20 cellular contexts compared by ENCODE assay signal in the genomic region with DNA sequence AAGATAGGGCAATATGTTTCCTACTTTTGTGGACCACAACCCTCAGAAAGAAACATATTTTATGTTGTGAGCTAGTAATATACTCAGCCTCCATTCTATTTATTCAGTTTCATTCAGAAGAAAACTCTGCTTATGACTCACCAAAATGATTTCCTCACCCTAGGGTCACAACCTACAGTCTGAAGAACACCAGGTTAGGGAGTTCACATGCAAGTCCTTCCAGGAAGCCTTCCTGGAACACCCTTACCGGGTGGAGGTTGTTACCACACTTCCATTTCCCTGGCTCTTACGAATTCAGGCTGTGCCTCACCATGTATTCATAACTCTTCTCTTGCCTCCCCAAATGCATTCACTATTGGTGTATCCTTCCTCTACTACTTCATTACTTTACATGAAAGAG.
A peak's percentile ranks its signal among the peaks of the same experiment; 100 is the strongest.
DNase-seq lines count a peak whose midpoint lies in the region; ATAC-seq, FAIRE-seq and TF ChIP-seq lines count a peak whose summit lies in the region.
"Had no signal": no experiment of that assay in that cellular context is flagged by ENCODE, and none has a peak within 500 bp of the region (broad histone marks: within the 10 kb centered on the region; RNA-seq: fewer than 3 reads in every experiment).

No MANE protein-coding gene starts in this region.

- DNase-seq in DMS53 (lab: John Stamatoyannopoulos, UW) (peak; percentile 0), DMS53 treated with DMSO at 0.1 percent for 48 hours (lab: John Stamatoyannopoulos, UW; ENCODE audit: unreplicated experiment) (no peak), endothelial cell of umbilical vein (ENCODE audit: low read depth, low spot score) (peak; percentile 74), kidney tubule cell (ENCODE audit: low spot score) (peak; percentile 66), small intestine (peak; percentile 26), NCI-H2081 (lab: John Stamatoyannopoulos, UW) (no peak)
- DNase-seq in CD8-positive, alpha-beta T cell, result no peak
- no peak for DNase-seq in NK-92 treated with Interleukin-12 subunit alpha and Interleukin-12 subunit beta, amount 100 ng/mL, for 24 hours (lab: John Stamatoyannopoulos, UW)
- DNase-seq: activated CD4-positive, alpha-beta T cell treated with anti-CD3 and anti-CD28 coated beads for 36 hours; activated T-cell treated with anti-CD3 and anti-CD28 coated beads, Interleukin-2, amount 50 U/mL, for 24 hours; naive thymus-derived CD4-positive, alpha-beta T cell; NCI-H2029 treated with DMSO at 0.1 percent for 48 hours; NCI-H69; stimulated activated CD4-positive, alpha-beta T cell treated with anti-CD3 and anti-CD28 coated beads, Interleukin-2, amount 100 ng/mL, for 48 hours; T-helper 2 cell had no signal

- H3K4me3 ChIP-seq in endothelial cell of umbilical vein (replicated peaks in 1 of 3; ENCODE audit: insufficient read depth in 1 of 3, low read depth in 1 of 3, low read length in 3 of 3), result no peak overlapping the region
- no peak overlapping the region for H3K4me3 ChIP-seq in small intestine (ENCODE audit: low read depth in 1 of 2, low read length in 2 of 2)
- H3K4me3 ChIP-seq in CD8-positive, alpha-beta T cell (ENCODE audit: low read depth, low read length), result no peak overlapping the region
- H3K4me3 ChIP-seq: prostate gland had no signal

- POLR2A ChIA-PET in endothelial cell of umbilical vein (lab: Charles Lee), result no interaction called here
- POLR2A ChIA-PET in CD8-positive, alpha-beta T cell (lab: Charles Lee), result no interaction called here

- peak overlapping the region; percentile 18 for H3K4me2 ChIP-seq in endothelial cell of umbilical vein (ENCODE audit: insufficient read depth, low read length)

- no peaks in the 10 kb centered on the region for H3K4me1 Mint-ChIP-seq in CD8-positive, alpha-beta T cell (ENCODE audit: low read depth)
- H3K4me1 Mint-ChIP-seq: activated CD4-positive, alpha-beta T cell treated with anti-CD3 and anti-CD28 coated beads for 36 hours; CD14-positive monocyte; naive thymus-derived CD4-positive, alpha-beta T cell had no signal

- no peak for ATAC-seq in CD8-positive, alpha-beta T cell
- ATAC-seq: activated CD4-positive, alpha-beta T cell treated with anti-CD3 and anti-CD28 coated beads for 36 hours; naive thymus-derived CD4-positive, alpha-beta T cell had no signal

- no peak overlapping the region for H2AFZ ChIP-seq in endothelial cell of umbilical vein (ENCODE audit: low read depth, low read length)

- no peak overlapping the region for H3K4me3 Mint-ChIP-seq in CD8-positive, alpha-beta T cell
- H3K4me3 Mint-ChIP-seq: activated CD4-positive, alpha-beta T cell treated with anti-CD3 and anti-CD28 coated beads for 36 hours; activated T-cell treated with anti-CD3 and anti-CD28 coated beads, Interleukin-2, amount 50 U/mL, for 24 hours; CD14-positive monocyte; dendritic cell treated with granulocyte-macrophage colony-stimulating factor and Interleukin-4, amounts not matched to agents 40 ng/mL and 50 ng/mL, for 4 days; naive thymus-derived CD4-positive, alpha-beta T cell had no signal

- no peaks in the 10 kb centered on the region for H4K20me1 ChIP-seq in endothelial cell of umbilical vein (replicated peaks; ENCODE audit: control insufficient read depth, extremely low read depth, insufficient read depth, low read length)

- H3K27me3 ChIP-seq in endothelial cell of umbilical vein (ENCODE audit: control insufficient read depth in 2 of 2, insufficient read depth in 2 of 2, low read length in 2 of 2) (no peaks in the 10 kb centered on the region), small intestine (ENCODE audit: control insufficient read depth in 2 of 2, insufficient read depth in 2 of 2, low read length in 2 of 2) (no peaks in the 10 kb centered on the region)
- H3K27me3 ChIP-seq in CD8-positive, alpha-beta T cell (ENCODE audit: insufficient read depth, low read length), result no peaks in the 10 kb centered on the region

- CTCF ChIA-PET in endothelial cell of umbilical vein (lab: Charles Lee), result interaction anchor here (0.6 to 1.9 kb wide), 5 partner anchors 8 to 245 kb away, joined by 3 to 7 read pairs (median 4); no protein-coding TSS in a partner anchor
- CTCF ChIA-PET in CD8-positive, alpha-beta T cell (lab: Charles Lee), result no interaction called here

- TF ChIP-seq CTCF in endothelial cell of umbilical vein (IDR thresholded peaks at IDR 0.05; ENCODE audit: extremely low read depth in 1 of 2, insufficient read depth in 1 of 2, low read depth in 1 of 2, low read length in 2 of 2), result no peak
- TF ChIP-seq CTCF in CD8-positive, alpha-beta T cell (IDR thresholded peaks at IDR 0.05), result no peak

- BruUV-seq in endothelial cell of umbilical vein (replicated peaks; lab: Mats Ljungman, UMichigan), result no TSS peak

- H3K9me1 ChIP-seq in endothelial cell of umbilical vein (replicated peaks; ENCODE audit: control insufficient read depth, extremely low read depth, insufficient read depth, low read length), result no peaks in the 10 kb centered on the region

- intact Hi-C loops in endothelial cell of umbilical vein (cut with micrococcal nuclease), result no loop called here
- intact Hi-C loops in CD8-positive, alpha-beta T cell (cut with DNase I, micrococcal nuclease), result no loop called here

- H3K27me3 Mint-ChIP-seq in CD8-positive, alpha-beta T cell (ENCODE audit: low read depth), result no peaks in the 10 kb centered on the region
- H3K27me3 Mint-ChIP-seq: activated CD4-positive, alpha-beta T cell treated with anti-CD3 and anti-CD28 coated beads for 36 hours; activated T-cell treated with anti-CD3 and anti-CD28 coated beads, Interleukin-2, amount 50 U/mL, for 24 hours; dendritic cell treated with granulocyte-macrophage colony-stimulating factor and Interleukin-4, amounts not matched to agents 40 ng/mL and 50 ng/mL, for 4 days had no signal

- H3K36me3 ChIP-seq in endothelial cell of umbilical vein (ENCODE audit: control insufficient read depth in 2 of 2, extremely low read depth in 1 of 2, insufficient read depth in 2 of 2, low read length in 2 of 2) (no peaks in the 10 kb centered on the region), small intestine (ENCODE audit: control insufficient read depth in 2 of 2, insufficient read depth in 2 of 2, low read length in 2 of 2) (no peaks in the 10 kb centered on the region)
- H3K36me3 ChIP-seq in CD8-positive, alpha-beta T cell (ENCODE audit: insufficient read depth, low read length), result no peaks in the 10 kb centered on the region
- H3K36me3 ChIP-seq: prostate gland had no signal

- dilution Hi-C loops in endothelial cell of umbilical vein (cut with MboI; ENCODE audit: extremely low pct_ligation_motif_present, low sequenced_read_pairs), result no loop called here

- no peak overlapping the region for H3K9ac ChIP-seq in endothelial cell of umbilical vein (replicated peaks; ENCODE audit: extremely low read depth, insufficient read depth, low read length)

- peak; percentile 74 for FAIRE-seq in endothelial cell of umbilical vein (lab: Jason Lieb, UNC)
- no peak for FAIRE-seq in small intestine (lab: Jason Lieb, UNC)
- FAIRE-seq: islet of Langerhans had no signal

- TF ChIP-seq POLR2A in endothelial cell of umbilical vein (IDR thresholded peaks at IDR 0.05; ENCODE audit: low read depth, low read length), result no peak

- H3K9me3 ChIP-seq in endothelial cell of umbilical vein (replicated peaks; ENCODE audit: control insufficient read depth, insufficient read depth, low read length), result no peaks in the 10 kb centered on the region
- H3K9me3 ChIP-seq in small intestine (ENCODE audit: control insufficient read depth, low read depth), result no peaks in the 10 kb centered on the region
- no peaks in the 10 kb centered on the region for H3K9me3 ChIP-seq in CD8-positive, alpha-beta T cell (ENCODE audit: low read length)
- H3K9me3 ChIP-seq: prostate gland had no signal

- H3K4me1 ChIP-seq in endothelial cell of umbilical vein (ENCODE audit: control insufficient read depth, extremely low read depth, insufficient read depth, low read length) (peaks cover 42% of the 10 kb centered on the region), small intestine (ENCODE audit: control insufficient read depth in 2 of 2, insufficient read depth in 1 of 2, low read depth in 1 of 2, low read length in 1 of 2) (peaks cover 0 to 4% of the 10 kb centered on the region in 2 donors)
- no peaks in the 10 kb centered on the region for H3K4me1 ChIP-seq in CD8-positive, alpha-beta T cell (ENCODE audit: insufficient read depth, low read length)
- H3K4me1 ChIP-seq: prostate gland had no signal

- no peaks in the 10 kb centered on the region for H3K9me3 Mint-ChIP-seq in CD8-positive, alpha-beta T cell

- H3K27ac Mint-ChIP-seq in CD8-positive, alpha-beta T cell, result no peak overlapping the region
- H3K27ac Mint-ChIP-seq: activated CD4-positive, alpha-beta T cell treated with anti-CD3 and anti-CD28 coated beads for 36 hours; activated T-cell treated with anti-CD3 and anti-CD28 coated beads, Interleukin-2, amount 50 U/mL, for 24 hours; CD14-positive monocyte; dendritic cell treated with granulocyte-macrophage colony-stimulating factor and Interleukin-4, amounts not matched to agents 40 ng/mL and 50 ng/mL, for 4 days; naive thymus-derived CD4-positive, alpha-beta T cell had no signal

- H3K27ac ChIP-seq in endothelial cell of umbilical vein (ENCODE audit: insufficient read depth, low read depth, low read length) (peak overlapping the region; percentile 31), small intestine (ENCODE audit: low read depth in 1 of 2, low read length in 1 of 2) (peak overlapping the region in 1 of 2 donors; percentile 61)
- no peak overlapping the region for H3K27ac ChIP-seq in CD8-positive, alpha-beta T cell (ENCODE audit: low read depth, low read length)
- H3K27ac ChIP-seq: 22Rv1, prostate gland had no signal

- H3K36me3 Mint-ChIP-seq in CD8-positive, alpha-beta T cell, result no peaks in the 10 kb centered on the region
- H3K36me3 Mint-ChIP-seq: CD14-positive monocyte; naive thymus-derived CD4-positive, alpha-beta T cell had no signal

- no peaks in the 10 kb centered on the region for H3K79me2 ChIP-seq in endothelial cell of umbilical vein (ENCODE audit: control insufficient read depth, insufficient read depth, low read length)

- WGBS in small intestine, 3 donors, result 49 to 68% (median 64%) methylated on average over 2 of the region's 2 CpGs

TF ChIP-seq in endothelial cell of umbilical vein, 7 proteins besides CTCF, POLR2A, EP300 and RAD21 (continues in another document):
- peak; percentile 60 for TF ChIP-seq JUN (IDR thresholded peaks at IDR 0.05; ENCODE audit: borderline replicate concordance, insufficient read depth, insufficient read length, low read depth)
- peak; percentile 40 for TF ChIP-seq GATA2 (IDR thresholded peaks at IDR 0.05; ENCODE audit: insufficient read depth, insufficient read length, low read depth, low read length)
- no peak for TF ChIP-seq MAX (IDR thresholded peaks at IDR 0.05; ENCODE audit: insufficient read depth, insufficient read length)
- TF ChIP-seq EZH2 (IDR thresholded peaks at IDR 0.05; ENCODE audit: borderline replicate concordance, low read depth, low read length, severe bottlenecking), result no peak
- TF ChIP-seq MYC (IDR thresholded peaks at IDR 0.05; ENCODE audit: low read depth, low read length), result no peak
- TF ChIP-seq FOS (IDR thresholded peaks at IDR 0.05; ENCODE audit: borderline replicate concordance, insufficient read depth, low read length), result peak; percentile 82

Comparison
In these comparisons a context has a peak if more than half of its experiments do, and no peak if none do; other contexts are left out.
1. DNase-seq: peak in DMS53 (single experiment), endothelial cell of umbilical vein (single experiment), kidney tubule cell (single experiment) and small intestine (single experiment); none in DMS53 treated with DMSO at 0.1 percent for 48 hours (single experiment), CD8-positive, alpha-beta T cell (0 of 7), NK-92 treated with Interleukin-12 subunit alpha and Interleukin-12 subunit beta, amount 100 ng/mL, for 24 hours (single experiment) and NCI-H2081 (0 of 2).